Comparison of ENCODE assay signal across 34 cellular contexts in genomic region chr5:167852515-167852914, GRCh38.
"Had no signal": no experiment of that assay in that cellular context is flagged by ENCODE, and none has a peak within 500 bp of the region (broad histone marks: within the 10 kb centered on the region; RNA-seq: fewer than 3 reads in every experiment).

No MANE protein-coding gene starts in this region.

- H3K27ac ChIP-seq: adrenal gland, body of pancreas, brain microvascular endothelial cell, breast epithelium, VCaP had no signal

- H3K9me3 ChIP-seq: adrenal gland, body of pancreas, breast epithelium had no signal

- FAIRE-seq: astrocyte, TTC549 had no signal

- H3K4me1 ChIP-seq: adrenal gland, body of pancreas, breast epithelium had no signal

- H3K27me3 ChIP-seq: adrenal gland, body of pancreas, brain microvascular endothelial cell, breast epithelium had no signal

- H3K36me3 ChIP-seq: adrenal gland, brain microvascular endothelial cell, breast epithelium had no signal

- ATAC-seq: activated CD8-positive, alpha-beta T cell treated with anti-CD3 and anti-CD28 coated beads for 36 hours; activated naive CD4-positive, alpha-beta T cell treated with anti-CD3 and anti-CD28 coated beads, Interleukin-2, amount 50 U/mL, for 72 hours; activated T-cell treated with anti-CD3 and anti-CD28 coated beads, Interleukin-2, amount 50 U/mL, for 4 hours; activated T-cell treated with anti-CD3 and anti-CD28 coated beads, Interleukin-2, amount 50 U/mL, for 72 hours; activated T-helper 17 cell treated with anti-CD3 and anti-CD28 coated beads, Interleukin-2, amount 50 U/mL, for 72 hours; body of pancreas had no signal

- DNase-seq: activated B cell treated with CpG ODN at 0.5 μM for 24 hours; activated CD4-positive, alpha-beta memory T cell treated with anti-CD3 and anti-CD28 coated beads for 36 hours; activated CD4-positive, alpha-beta T cell treated with anti-CD3 and anti-CD28 coated beads for 4 hours; activated CD4-positive, alpha-beta T cell treated with anti-CD3 and anti-CD28 coated beads, Interleukin-2, amount 10 ng/mL, durations not matched to agents 24 days and 14 days; activated CD4-positive, alpha-beta T cell treated with anti-CD3 and anti-CD28 coated beads, Interleukin-2, amount 50 U/mL, for 1 hour; activated CD4-positive, alpha-beta T cell treated with anti-CD3 and anti-CD28 coated beads, Interleukin-2, amount 50 U/mL, for 4 hours; activated CD4-positive, CD25-positive, alpha-beta regulatory T cell treated with anti-CD3 and anti-CD28 coated beads, Interleukin-2, amount 50 U/mL, for 72 hours; activated CD8-positive, alpha-beta memory T cell treated with anti-CD3 and anti-CD28 coated beads, Interleukin-2, amount 50 U/mL, for 4 hours; activated CD8-positive, alpha-beta T cell treated with anti-CD3 and anti-CD28 coated beads for 36 hours; activated effector memory CD4-positive, alpha-beta T cell treated with anti-CD3 and anti-CD28 coated beads, Interleukin-2, amount 50 U/mL, for 16 hours; activated gamma-delta T cell treated with Interleukin-2 at 50 U/mL for 16 hours; activated naive CD4-positive, alpha-beta T cell; activated naive CD4-positive, alpha-beta T cell treated with anti-CD3 and anti-CD28 coated beads for 36 hours; activated naive CD4-positive, alpha-beta T cell treated with anti-CD3 and anti-CD28 coated beads, Interleukin-2, amount 50 U/mL, for 16 hours; activated naive CD8-positive, alpha-beta T cell treated with anti-CD3 and anti-CD28 coated beads for 36 hours; activated T-cell treated with anti-CD3 and anti-CD28 coated beads for 4 hours; activated T-cell treated with anti-CD3 and anti-CD28 coated beads, Interleukin-2, amount 50 U/mL, for 1 hour; activated T-cell treated with anti-CD3 and anti-CD28 coated beads, Interleukin-2, amount 50 U/mL, for 4 hours; activated T-cell treated with anti-CD3 and anti-CD28 coated beads, Interleukin-2, amount 50 U/mL, for 72 hours; adrenal gland; amniotic stem cell; aorta; body of pancreas; brain microvascular endothelial cell; central memory CD4-positive, alpha-beta T cell; T-helper 1 cell; T-helper 2 cell; T-helper 9 cell had no signal

- H3K4me3 ChIP-seq: adrenal gland, body of pancreas, breast epithelium had no signal
